ENCODE assay signal across 14 cellular contexts in the genomic region with DNA sequence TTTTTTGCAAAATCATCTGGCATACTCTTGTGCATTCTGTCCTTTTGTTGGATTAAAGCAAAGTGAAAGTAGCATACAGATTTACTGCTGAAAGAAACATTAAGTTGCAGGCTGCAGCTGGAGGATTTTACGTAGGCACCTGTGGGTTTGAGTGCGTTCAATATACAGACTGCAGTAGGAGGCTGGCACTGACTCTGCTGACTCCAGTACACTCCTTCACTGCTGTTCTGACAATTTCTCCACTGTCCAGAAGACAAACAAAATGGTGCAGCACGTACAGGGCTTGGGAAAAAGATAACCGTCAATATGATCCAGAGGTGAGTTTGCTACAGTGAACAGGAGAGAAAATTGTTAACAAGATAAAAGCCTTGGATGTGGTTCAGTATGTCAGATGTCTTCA.
DNase-seq lines count a peak whose midpoint lies in the region; ATAC-seq and TF ChIP-seq lines count a peak whose summit lies in the region.
"Had no signal": no experiment of that assay in that cellular context is flagged by ENCODE, and none has a peak within 500 bp of the region (broad histone marks: within the 10 kb centered on the region; RNA-seq: fewer than 3 reads in every experiment).

No MANE protein-coding gene starts in this region.

- H3K9me3 Mint-ChIP-seq in activated naive CD8-positive, alpha-beta T cell treated with anti-CD3 and anti-CD28 coated beads, Interleukin-2, amount 10 ng/mL, durations not matched to agents 7 days and 5 days: peaks cover 1% of the 10 kb centered on the region

- TF ChIP-seq EP300 in neural cell (conservative IDR thresholded peaks at IDR 0.05; ENCODE audit: poor library complexity, severe bottlenecking): no peak

- no peaks in the 10 kb centered on the region for H3K9me2 ChIP-seq in neural cell (ENCODE audit: insufficient read depth, low read length)

- TF ChIP-seq CTCF in neural cell (IDR thresholded peaks at IDR 0.05; ENCODE audit: poor library complexity, severe bottlenecking): no peak

- no peaks in the 10 kb centered on the region for H3K36me3 ChIP-seq in neural cell (ENCODE audit: insufficient read depth, low read length)
- H3K36me3 ChIP-seq: colonic mucosa, pancreas had no signal

- H4K20me1 ChIP-seq in neural cell (ENCODE audit: insufficient read depth): no peaks in the 10 kb centered on the region

- no peak overlapping the region for H2AFZ ChIP-seq in neural cell (ENCODE audit: low read depth, low read length)

- POLR2A ChIA-PET in activated naive CD8-positive, alpha-beta T cell treated with anti-CD3 and anti-CD28 coated beads, Interleukin-2, amount 10 ng/mL, durations not matched to agents 7 days and 5 days (lab: Charles Lee): no interaction called here

- peak overlapping the region; percentile 3 for H3K4me3 ChIP-seq in neural cell (ENCODE audit: low read length)
- H3K4me3 ChIP-seq: colonic mucosa, pancreas had no signal

- H3K27ac Mint-ChIP-seq in activated naive CD8-positive, alpha-beta T cell treated with anti-CD3 and anti-CD28 coated beads, Interleukin-2, amount 10 ng/mL, durations not matched to agents 7 days and 5 days: no peak overlapping the region

- TF ChIP-seq RAD21 in neural cell (conservative IDR thresholded peaks at IDR 0.05): no peak

- H3K9me3 ChIP-seq in neural cell (ENCODE audit: low read length): no peaks in the 10 kb centered on the region
- H3K9me3 ChIP-seq: colonic mucosa, pancreas had no signal

- H3K4me3 Mint-ChIP-seq in activated naive CD8-positive, alpha-beta T cell treated with anti-CD3 and anti-CD28 coated beads, Interleukin-2, amount 10 ng/mL, durations not matched to agents 7 days and 5 days: peak overlapping the region; percentile 56

- no peak overlapping the region for H3K9ac ChIP-seq in neural cell (ENCODE audit: low read length)

- H3F3A ChIP-seq in neural cell (ENCODE audit: insufficient read depth, low read length, poor library complexity, severe bottlenecking): no peaks in the 10 kb centered on the region

- H3K36me3 Mint-ChIP-seq in activated naive CD8-positive, alpha-beta T cell treated with anti-CD3 and anti-CD28 coated beads, Interleukin-2, amount 10 ng/mL, durations not matched to agents 7 days and 5 days: no peaks in the 10 kb centered on the region

- H3K27me3 Mint-ChIP-seq in activated naive CD8-positive, alpha-beta T cell treated with anti-CD3 and anti-CD28 coated beads, Interleukin-2, amount 10 ng/mL, durations not matched to agents 7 days and 5 days: no peaks in the 10 kb centered on the region

- H3K27me3 ChIP-seq in neural cell (ENCODE audit: insufficient read depth, low read depth, low read length): no peaks in the 10 kb centered on the region
- H3K27me3 ChIP-seq: colonic mucosa, pancreas had no signal

- ATAC-seq in activated naive CD8-positive, alpha-beta T cell treated with anti-CD3 and anti-CD28 coated beads, Interleukin-2, amount 10 ng/mL, durations not matched to agents 7 days and 5 days (ENCODE audit: low read depth): no peak
- ATAC-seq in HG03439 (IDR thresholded peaks at IDR 0.05; ENCODE audit: unreplicated experiment) (no peak), HG03159 (IDR thresholded peaks at IDR 0.05; ENCODE audit: unreplicated experiment) (no peak)

- DNase-seq in NCI-H1092 treated with DMSO at 0.1 percent for 48 hours (lab: John Stamatoyannopoulos, UW): peak; percentile 22
- DNase-seq in NCI-H1092 (lab: John Stamatoyannopoulos, UW): no peak
- DNase-seq in NCI-H2227 (lab: John Stamatoyannopoulos, UW; ENCODE audit: unreplicated experiment): peak; percentile 43
- no peak for DNase-seq in activated naive CD8-positive, alpha-beta T cell treated with anti-CD3 and anti-CD28 coated beads, Interleukin-2, amount 10 ng/mL, durations not matched to agents 7 days and 5 days
- no peak for DNase-seq in NCI-H524 (lab: John Stamatoyannopoulos, UW)
- DNase-seq: activated CD4-positive, alpha-beta T cell treated with anti-CD3 and anti-CD28 coated beads for 1 hour; activated naive CD4-positive, alpha-beta T cell treated with Interleukin-2 at 50 U/mL for 16 hours; colonic mucosa; NCI-H1930; pancreas; stimulated activated CD4-positive, alpha-beta T cell treated with anti-CD3 and anti-CD28 coated beads, Interleukin-4, amount 100 ng/mL, for 1 hour had no signal

- H3K4me1 Mint-ChIP-seq in activated naive CD8-positive, alpha-beta T cell treated with anti-CD3 and anti-CD28 coated beads, Interleukin-2, amount 10 ng/mL, durations not matched to agents 7 days and 5 days: peaks cover 6% of the 10 kb centered on the region

- peak overlapping the region; percentile 18 for H3K4me2 ChIP-seq in neural cell (ENCODE audit: low read length)

- peak overlapping the region; percentile 10 for H3K27ac ChIP-seq in neural cell (ENCODE audit: low read length)
- H3K27ac ChIP-seq: colonic mucosa, pancreas had no signal

- peaks cover 34% of the 10 kb centered on the region for H3K79me2 ChIP-seq in neural cell (replicated peaks; ENCODE audit: insufficient read depth, low read length)

TF ChIP-seq in neural cell, 6 proteins besides CTCF, POLR2A, EP300 and RAD21:
- TF ChIP-seq POLR2AphosphoS5 (IDR thresholded peaks at IDR 0.05) (no peak), SMC3 (conservative IDR thresholded peaks at IDR 0.05; ENCODE audit: poor library complexity) (no peak), EZH2 (IDR thresholded peaks at IDR 0.05; ENCODE audit: borderline replicate concordance, insufficient read depth, low read length, poor library complexity, severe bottlenecking) (no peak), MXI1 (conservative IDR thresholded peaks at IDR 0.05; ENCODE audit: poor library complexity, severe bottlenecking) (no peak), TAF1 (IDR thresholded peaks at IDR 0.05; ENCODE audit: low read depth) (no peak)
- TF ChIP-seq, protein P1, sequence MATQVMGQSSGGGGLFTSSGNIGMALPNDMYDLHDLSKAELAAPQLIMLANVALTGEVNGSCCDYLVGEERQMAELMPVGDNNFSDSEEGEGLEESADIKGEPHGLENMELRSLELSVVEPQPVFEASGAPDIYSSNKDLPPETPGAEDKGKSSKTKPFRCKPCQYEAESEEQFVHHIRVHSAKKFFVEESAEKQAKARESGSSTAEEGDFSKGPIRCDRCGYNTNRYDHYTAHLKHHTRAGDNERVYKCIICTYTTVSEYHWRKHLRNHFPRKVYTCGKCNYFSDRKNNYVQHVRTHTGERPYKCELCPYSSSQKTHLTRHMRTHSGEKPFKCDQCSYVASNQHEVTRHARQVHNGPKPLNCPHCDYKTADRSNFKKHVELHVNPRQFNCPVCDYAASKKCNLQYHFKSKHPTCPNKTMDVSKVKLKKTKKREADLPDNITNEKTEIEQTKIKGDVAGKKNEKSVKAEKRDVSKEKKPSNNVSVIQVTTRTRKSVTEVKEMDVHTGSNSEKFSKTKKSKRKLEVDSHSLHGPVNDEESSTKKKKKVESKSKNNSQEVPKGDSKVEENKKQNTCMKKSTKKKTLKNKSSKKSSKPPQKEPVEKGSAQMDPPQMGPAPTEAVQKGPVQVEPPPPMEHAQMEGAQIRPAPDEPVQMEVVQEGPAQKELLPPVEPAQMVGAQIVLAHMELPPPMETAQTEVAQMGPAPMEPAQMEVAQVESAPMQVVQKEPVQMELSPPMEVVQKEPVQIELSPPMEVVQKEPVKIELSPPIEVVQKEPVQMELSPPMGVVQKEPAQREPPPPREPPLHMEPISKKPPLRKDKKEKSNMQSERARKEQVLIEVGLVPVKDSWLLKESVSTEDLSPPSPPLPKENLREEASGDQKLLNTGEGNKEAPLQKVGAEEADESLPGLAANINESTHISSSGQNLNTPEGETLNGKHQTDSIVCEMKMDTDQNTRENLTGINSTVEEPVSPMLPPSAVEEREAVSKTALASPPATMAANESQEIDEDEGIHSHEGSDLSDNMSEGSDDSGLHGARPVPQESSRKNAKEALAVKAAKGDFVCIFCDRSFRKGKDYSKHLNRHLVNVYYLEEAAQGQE (IDR thresholded peaks at IDR 0.05; ENCODE audit: borderline replicate concordance): no peak

Comparison
In these comparisons a context has a peak if more than half of its experiments do, and no peak if none do; other contexts are left out.
1. DNase-seq: peak in NCI-H1092 treated with DMSO at 0.1 percent for 48 hours (single experiment) and NCI-H2227 (single experiment); none in NCI-H1092 (single experiment), activated naive CD8-positive, alpha-beta T cell treated with anti-CD3 and anti-CD28 coated beads, Interleukin-2, amount 10 ng/mL, durations not matched to agents 7 days and 5 days (single experiment) and NCI-H524 (0 of 2).